In the genomic region with DNA sequence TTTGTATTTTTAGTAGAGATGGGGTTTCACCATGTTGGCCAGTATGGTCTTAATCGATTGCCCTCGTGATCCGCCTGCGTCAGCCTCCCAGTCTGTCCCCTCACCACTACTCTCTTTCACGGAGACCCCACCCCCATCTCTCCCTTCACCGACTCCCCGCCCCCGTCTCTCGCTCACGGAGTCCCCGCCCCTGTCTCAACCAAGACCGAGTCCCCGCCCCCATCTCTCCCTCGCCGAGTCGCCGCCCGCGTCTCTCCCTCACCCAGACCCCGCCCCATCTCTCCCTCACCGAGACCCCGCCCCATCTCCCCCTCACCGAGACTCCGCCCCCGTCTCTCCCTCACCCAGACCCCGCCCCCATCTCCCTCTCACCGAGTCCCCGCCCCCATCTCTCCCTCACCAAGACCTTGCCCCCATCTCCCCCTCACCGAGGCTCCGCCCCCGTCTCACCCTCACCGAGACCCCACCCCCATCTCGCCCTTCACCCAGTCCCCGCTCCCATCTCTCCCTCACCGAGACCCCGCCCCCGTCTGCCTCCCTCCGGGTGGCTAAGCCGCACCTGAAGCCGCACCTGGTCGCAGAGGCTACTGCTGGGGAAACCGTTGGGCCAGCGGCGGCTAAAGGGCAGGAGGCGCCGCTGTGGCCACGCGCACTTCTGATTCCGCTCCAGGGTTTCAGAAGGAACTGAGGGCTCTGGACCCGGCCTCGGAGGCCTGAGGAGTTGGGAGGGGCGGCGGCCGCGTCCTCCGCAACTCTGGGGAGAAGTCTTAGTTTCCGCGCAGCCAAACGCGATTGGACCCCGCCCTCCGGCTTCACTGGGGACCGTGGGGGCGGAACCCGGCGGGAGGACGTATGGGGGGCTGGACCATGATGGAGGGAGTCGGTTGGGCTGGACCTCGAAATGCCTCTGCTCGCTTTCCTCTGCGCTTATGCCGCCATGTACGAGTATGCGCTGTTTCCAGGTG, we compare ENCODE assay signal across 1 cellular context.
TF ChIP-seq lines count a peak whose summit lies in the region.

No MANE protein-coding gene starts in this region.

TF ChIP-seq in K562, 482 proteins besides CTCF, POLR2A, EP300 and RAD21 (continued from another document and continues in another):
- TF ChIP-seq ARID4B (CRISPR knock-in tag; IDR thresholded peaks at IDR 0.05) (no peak; the same call in 1 of the 2 replicates), HLTF (IDR thresholded peaks at IDR 0.05) (no peak), ZBTB40 (IDR thresholded peaks at IDR 0.05) (0 out of 2 replicates have a peak, but pooled peaks have one; percentile 16), ZBTB40 (CRISPR knock-in tag; IDR thresholded peaks at IDR 0.05) (no peak), ZNF232 (CRISPR knock-in tag; IDR thresholded peaks at IDR 0.05) (no peak), IFI16 (CRISPR knock-in tag; IDR thresholded peaks at IDR 0.05) (no peak), KLF10 (CRISPR knock-in tag; IDR thresholded peaks at IDR 0.05) (no peak), SMAD3 (CRISPR knock-in tag; conservative IDR thresholded peaks at IDR 0.05) (no peak), ZBTB2 (IDR thresholded peaks at IDR 0.05) (peak; percentile 57; the same call in 1 of the 2 replicates), XRCC4 (IDR thresholded peaks at IDR 0.05; ENCODE audit: extremely low read depth, insufficient read depth, insufficient read length) (no peak), ILK (tag; IDR thresholded peaks at IDR 0.05; ENCODE audit: borderline replicate concordance, low read depth) (no peak), SAP30 (IDR thresholded peaks at IDR 0.05; ENCODE audit: borderline replicate concordance, insufficient read depth, low read depth, low read length, poor library complexity, severe bottlenecking) (no peak), POU5F1 (IDR thresholded peaks at IDR 0.05; ENCODE audit: borderline replicate concordance, low read depth, low read length, partially characterized antibody) (no peak), NFE2 (IDR thresholded peaks at IDR 0.05; ENCODE audit: low read depth) (no peak), ZNF766 (CRISPR knock-in tag; conservative IDR thresholded peaks at IDR 0.05) (no peak), TAF15 (IDR thresholded peaks at IDR 0.05; ENCODE audit: low read depth, low read length) (no peak), RBM34 (IDR thresholded peaks at IDR 0.05; ENCODE audit: borderline replicate concordance, insufficient read depth, low read length) (no peak), KLF1 (tag; IDR thresholded peaks at IDR 0.05) (0 out of 2 replicates have a peak, but pooled peaks have one; percentile 29), ZNF445 (CRISPR knock-in tag; IDR thresholded peaks at IDR 0.05; ENCODE audit: low read depth) (no peak), GABPA (tag; conservative IDR thresholded peaks at IDR 0.05; ENCODE audit: low read depth) (0 out of 2 replicates have a peak, but pooled peaks have one; percentile 25), CHCHD3 (CRISPR knock-in tag; IDR thresholded peaks at IDR 0.05) (no peak), GTF2E2 (tag; IDR thresholded peaks at IDR 0.05) (peak; percentile 44; the same call in 1 of the 2 replicates), HMGXB4 (CRISPR knock-in tag; IDR thresholded peaks at IDR 0.05) (no peak), CTCFL (IDR thresholded peaks at IDR 0.05; ENCODE audit: borderline replicate concordance, insufficient read depth, low read depth, low read length, poor library complexity, severe bottlenecking) (no peak), EP400 (IDR thresholded peaks at IDR 0.05) (peak; percentile 69), ZBTB11 (CRISPR knock-in tag; IDR thresholded peaks at IDR 0.05) (peak in 1 of 3 experiments; percentile 57; a peak in 2 of 6 replicates), SREBF1 (IDR thresholded peaks at IDR 0.05; ENCODE audit: borderline replicate concordance, low read depth, low read length) (no peak), ZBTB17 (CRISPR knock-in tag; IDR thresholded peaks at IDR 0.05) (peak; percentile 28; the same call in 1 of the 2 replicates), NFIC (IDR thresholded peaks at IDR 0.05) (peak; percentile 20; the same call in 1 of the 2 replicates), ELF1 (tag; IDR thresholded peaks at IDR 0.05) (no peak)
